Comparison of ENCODE assay signal across 1 cellular context in genomic region chr12:54932691-54933090, GRCh38.
TF ChIP-seq lines count a peak whose summit lies in the region.

No MANE protein-coding gene starts in this region.

TF ChIP-seq in K562, 482 proteins besides CTCF, POLR2A, EP300 and RAD21 (continued from another document):
- 0 out of 2 replicates have a peak, but pooled peaks have one; percentile 15 for TF ChIP-seq TFAP4 (CRISPR knock-in tag; IDR thresholded peaks at IDR 0.05; ENCODE audit: borderline replicate concordance)
- TF ChIP-seq, protein P1, sequence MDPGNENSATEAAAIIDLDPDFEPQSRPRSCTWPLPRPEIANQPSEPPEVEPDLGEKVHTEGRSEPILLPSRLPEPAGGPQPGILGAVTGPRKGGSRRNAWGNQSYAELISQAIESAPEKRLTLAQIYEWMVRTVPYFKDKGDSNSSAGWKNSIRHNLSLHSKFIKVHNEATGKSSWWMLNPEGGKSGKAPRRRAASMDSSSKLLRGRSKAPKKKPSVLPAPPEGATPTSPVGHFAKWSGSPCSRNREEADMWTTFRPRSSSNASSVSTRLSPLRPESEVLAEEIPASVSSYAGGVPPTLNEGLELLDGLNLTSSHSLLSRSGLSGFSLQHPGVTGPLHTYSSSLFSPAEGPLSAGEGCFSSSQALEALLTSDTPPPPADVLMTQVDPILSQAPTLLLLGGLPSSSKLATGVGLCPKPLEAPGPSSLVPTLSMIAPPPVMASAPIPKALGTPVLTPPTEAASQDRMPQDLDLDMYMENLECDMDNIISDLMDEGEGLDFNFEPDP (CRISPR knock-in tag; IDR thresholded peaks at IDR 0.05) = no peak
- TF ChIP-seq OTX1 (CRISPR knock-in tag; IDR thresholded peaks at IDR 0.05) = no peak
- TF ChIP-seq WHSC1 (IDR thresholded peaks at IDR 0.05; ENCODE audit: low read length) = no peak
- no peak for TF ChIP-seq TARDBP (IDR thresholded peaks at IDR 0.05)
- TF ChIP-seq, protein P2, sequence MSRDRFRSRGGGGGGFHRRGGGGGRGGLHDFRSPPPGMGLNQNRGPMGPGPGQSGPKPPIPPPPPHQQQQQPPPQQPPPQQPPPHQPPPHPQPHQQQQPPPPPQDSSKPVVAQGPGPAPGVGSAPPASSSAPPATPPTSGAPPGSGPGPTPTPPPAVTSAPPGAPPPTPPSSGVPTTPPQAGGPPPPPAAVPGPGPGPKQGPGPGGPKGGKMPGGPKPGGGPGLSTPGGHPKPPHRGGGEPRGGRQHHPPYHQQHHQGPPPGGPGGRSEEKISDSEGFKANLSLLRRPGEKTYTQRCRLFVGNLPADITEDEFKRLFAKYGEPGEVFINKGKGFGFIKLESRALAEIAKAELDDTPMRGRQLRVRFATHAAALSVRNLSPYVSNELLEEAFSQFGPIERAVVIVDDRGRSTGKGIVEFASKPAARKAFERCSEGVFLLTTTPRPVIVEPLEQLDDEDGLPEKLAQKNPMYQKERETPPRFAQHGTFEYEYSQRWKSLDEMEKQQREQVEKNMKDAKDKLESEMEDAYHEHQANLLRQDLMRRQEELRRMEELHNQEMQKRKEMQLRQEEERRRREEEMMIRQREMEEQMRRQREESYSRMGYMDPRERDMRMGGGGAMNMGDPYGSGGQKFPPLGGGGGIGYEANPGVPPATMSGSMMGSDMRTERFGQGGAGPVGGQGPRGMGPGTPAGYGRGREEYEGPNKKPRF (IDR thresholded peaks at IDR 0.05; ENCODE audit: low read depth, low read length) = no peak
- TF ChIP-seq CBX5 (IDR thresholded peaks at IDR 0.05; ENCODE audit: borderline replicate concordance, low read depth) = no peak
- no peak for TF ChIP-seq ZNF143 (CRISPR knock-in tag; IDR thresholded peaks at IDR 0.05)
- peak; percentile 76 for TF ChIP-seq NFIC (IDR thresholded peaks at IDR 0.05)
- no peak for TF ChIP-seq ESRRB (CRISPR knock-in tag; IDR thresholded peaks at IDR 0.05; ENCODE audit: borderline replicate concordance)
- no peak for TF ChIP-seq GABPB1 (CRISPR knock-in tag; IDR thresholded peaks at IDR 0.05)
- TF ChIP-seq STAT5B (CRISPR knock-in tag; IDR thresholded peaks at IDR 0.05) = no peak
- TF ChIP-seq ZBTB12 (CRISPR knock-in tag; IDR thresholded peaks at IDR 0.05) = 0 out of 2 replicates have a peak, but pooled peaks have one; percentile 18
- TF ChIP-seq DMBX1 (CRISPR knock-in tag; IDR thresholded peaks at IDR 0.05; ENCODE audit: borderline replicate concordance) = 0 out of 2 replicates have a peak, but pooled peaks have one; percentile 25
- TF ChIP-seq ZNF174 (CRISPR knock-in tag; IDR thresholded peaks at IDR 0.05) = no peak
- no peak for TF ChIP-seq ZBTB8A (IDR thresholded peaks at IDR 0.05; ENCODE audit: partially characterized antibody)
- no peak for TF ChIP-seq ZNF436 (CRISPR knock-in tag; IDR thresholded peaks at IDR 0.05)
- no peak for TF ChIP-seq HCFC1 (IDR thresholded peaks at IDR 0.05; ENCODE audit: low read depth, low read length)
